ENCODE assay signal across 8 cellular contexts in the genomic region with DNA sequence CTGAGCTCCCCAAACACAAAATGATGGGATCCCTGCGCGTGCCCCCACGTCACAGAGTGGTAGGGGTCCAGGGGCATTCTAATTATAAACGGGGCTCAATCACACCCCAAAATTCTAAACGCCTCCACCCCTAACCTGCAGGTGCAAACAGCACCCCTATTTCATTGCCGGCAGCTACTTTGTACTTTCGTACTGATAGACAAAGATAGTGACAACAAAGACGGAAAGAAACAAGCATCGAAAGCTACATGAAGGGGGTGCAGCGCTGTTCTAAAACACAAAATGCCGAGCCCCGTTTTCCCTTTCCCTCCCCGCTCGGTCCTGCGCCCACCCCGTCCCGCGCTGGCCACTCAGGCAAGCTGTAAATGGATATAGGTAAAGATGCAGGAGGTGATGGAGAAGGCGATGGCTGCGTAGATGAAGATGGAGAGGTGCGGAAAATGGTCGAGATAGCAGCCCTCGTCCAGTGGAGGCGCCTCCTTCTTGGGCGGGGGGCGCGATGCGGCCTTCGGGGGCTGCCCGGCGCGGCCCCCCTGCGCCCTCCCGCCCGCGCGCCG. TPM values are rescaled to one million over a fixed set of nuclear protein-coding genes. Genes with fewer than 3 reads are reported as not detected.
DNase-seq lines count a peak whose midpoint lies in the region; ATAC-seq lines count a peak whose summit lies in the region.

No MANE protein-coding gene starts in this region.

- peaks cover 25% of the 10 kb centered on the region for H3K36me3 Mint-ChIP-seq in activated CD4-positive, alpha-beta T cell treated with anti-CD3 and anti-CD28 coated beads, Interleukin-2, amount 10 ng/mL, durations not matched to agents 24 days and 14 days (ENCODE audit: low read depth)
- H3K36me3 Mint-ChIP-seq in activated naive CD4-positive, alpha-beta T cell treated with anti-CD3 and anti-CD28 coated beads, Interleukin-2, amount 10 ng/mL, durations not matched to agents 7 days and 5 days = peaks cover 30% of the 10 kb centered on the region
- peaks cover 11% of the 10 kb centered on the region for H3K36me3 Mint-ChIP-seq in stimulated activated effector memory CD8-positive, alpha-beta T cell treated with anti-CD3 and anti-CD28 coated beads, Interleukin-12 subunit alpha, Interleukin-12 subunit beta, amount 100 ng/mL, for 72 hours

- H3K4me3 ChIP-seq in iPS-11a (ENCODE audit: low read depth, low read length) = peak overlapping the region; percentile 57

- CTCF ChIA-PET in activated naive CD4-positive, alpha-beta T cell treated with anti-CD3 and anti-CD28 coated beads, Interleukin-2, amount 10 ng/mL, durations not matched to agents 7 days and 5 days (lab: Charles Lee) = interaction anchor here (0.6 to 1.4 kb wide), 2 partner anchors 26 to 61 kb away, joined by 3 read pairs; a partner anchor contains a TSS

- peaks cover 7% of the 10 kb centered on the region for H3K4me1 Mint-ChIP-seq in activated CD4-positive, alpha-beta T cell treated with anti-CD3 and anti-CD28 coated beads, Interleukin-2, amount 10 ng/mL, durations not matched to agents 24 days and 14 days
- peaks cover 14% of the 10 kb centered on the region for H3K4me1 Mint-ChIP-seq in activated naive CD4-positive, alpha-beta T cell treated with anti-CD3 and anti-CD28 coated beads, Interleukin-2, amount 10 ng/mL, durations not matched to agents 7 days and 5 days
- peaks cover 20% of the 10 kb centered on the region for H3K4me1 Mint-ChIP-seq in stimulated activated effector memory CD8-positive, alpha-beta T cell treated with anti-CD3 and anti-CD28 coated beads, Interleukin-12 subunit alpha, Interleukin-12 subunit beta, amount 100 ng/mL, for 72 hours

- H3K9me3 Mint-ChIP-seq in activated CD4-positive, alpha-beta T cell treated with anti-CD3 and anti-CD28 coated beads, Interleukin-2, amount 10 ng/mL, durations not matched to agents 24 days and 14 days = no peaks in the 10 kb centered on the region
- no peaks in the 10 kb centered on the region for H3K9me3 Mint-ChIP-seq in activated naive CD4-positive, alpha-beta T cell treated with anti-CD3 and anti-CD28 coated beads, Interleukin-2, amount 10 ng/mL, durations not matched to agents 7 days and 5 days
- H3K9me3 Mint-ChIP-seq in stimulated activated effector memory CD8-positive, alpha-beta T cell treated with anti-CD3 and anti-CD28 coated beads, Interleukin-12 subunit alpha, Interleukin-12 subunit beta, amount 100 ng/mL, for 72 hours = no peaks in the 10 kb centered on the region

- H3K27me3 Mint-ChIP-seq in activated CD4-positive, alpha-beta T cell treated with anti-CD3 and anti-CD28 coated beads, Interleukin-2, amount 10 ng/mL, durations not matched to agents 24 days and 14 days = no peaks in the 10 kb centered on the region
- peaks cover 19% of the 10 kb centered on the region for H3K27me3 Mint-ChIP-seq in activated naive CD4-positive, alpha-beta T cell treated with anti-CD3 and anti-CD28 coated beads, Interleukin-2, amount 10 ng/mL, durations not matched to agents 7 days and 5 days

- ATAC-seq in stimulated activated effector memory CD8-positive, alpha-beta T cell treated with anti-CD3 and anti-CD28 coated beads, Interleukin-12 subunit alpha, Interleukin-12 subunit beta, amount 100 ng/mL, for 72 hours = peak; percentile 38
- ATAC-seq in HG03378 (IDR thresholded peaks at IDR 0.05; ENCODE audit: unreplicated experiment) = no peak
- no peak for ATAC-seq in GM19452 (IDR thresholded peaks at IDR 0.05; ENCODE audit: unreplicated experiment)

- DNase-seq in activated CD4-positive, alpha-beta T cell treated with anti-CD3 and anti-CD28 coated beads, Interleukin-2, amount 10 ng/mL, durations not matched to agents 24 days and 14 days = no peak
- DNase-seq in activated CD4-positive, alpha-beta T cell treated with anti-CD3 and anti-CD28 coated beads for 1 hour = no peak
- peak; percentile 22 for DNase-seq in activated naive CD4-positive, alpha-beta T cell treated with anti-CD3 and anti-CD28 coated beads, Interleukin-2, amount 10 ng/mL, durations not matched to agents 7 days and 5 days
- DNase-seq in stimulated activated effector memory CD8-positive, alpha-beta T cell treated with anti-CD3 and anti-CD28 coated beads, Interleukin-12 subunit alpha, Interleukin-12 subunit beta, amount 100 ng/mL, for 72 hours (ENCODE audit: low spot score in 2 of 2) = peak in 1 of 2 donors; percentile 5
- DNase-seq in inferior parietal cortex (ENCODE audit: extremely low spot score) = no peak

- H3K4me3 Mint-ChIP-seq in activated CD4-positive, alpha-beta T cell treated with anti-CD3 and anti-CD28 coated beads, Interleukin-2, amount 10 ng/mL, durations not matched to agents 24 days and 14 days = peak overlapping the region; percentile 88
- H3K4me3 Mint-ChIP-seq in activated naive CD4-positive, alpha-beta T cell treated with anti-CD3 and anti-CD28 coated beads, Interleukin-2, amount 10 ng/mL, durations not matched to agents 7 days and 5 days = peak overlapping the region; percentile 85
- peak overlapping the region; percentile 77 for H3K4me3 Mint-ChIP-seq in stimulated activated effector memory CD8-positive, alpha-beta T cell treated with anti-CD3 and anti-CD28 coated beads, Interleukin-12 subunit alpha, Interleukin-12 subunit beta, amount 100 ng/mL, for 72 hours

- H3K27ac Mint-ChIP-seq in activated CD4-positive, alpha-beta T cell treated with anti-CD3 and anti-CD28 coated beads, Interleukin-2, amount 10 ng/mL, durations not matched to agents 24 days and 14 days = peak overlapping the region; percentile 77
- peak overlapping the region; percentile 68 for H3K27ac Mint-ChIP-seq in activated naive CD4-positive, alpha-beta T cell treated with anti-CD3 and anti-CD28 coated beads, Interleukin-2, amount 10 ng/mL, durations not matched to agents 7 days and 5 days
- H3K27ac Mint-ChIP-seq in stimulated activated effector memory CD8-positive, alpha-beta T cell treated with anti-CD3 and anti-CD28 coated beads, Interleukin-12 subunit alpha, Interleukin-12 subunit beta, amount 100 ng/mL, for 72 hours = peak overlapping the region; percentile 17

- intact Hi-C loops in activated CD4-positive, alpha-beta T cell treated with anti-CD3 and anti-CD28 coated beads, Interleukin-2, amount 10 ng/mL, durations not matched to agents 24 days and 14 days (cut with micrococcal nuclease) = no loop called here

RNA-seq across cellular contexts. Expression of a gene that starts 14.0 kb away (rescaled TPM):
- 37.8 and 39.2 TPM in 2 replicates for total RNA-seq in activated CD4-positive, alpha-beta T cell treated with anti-CD3 and anti-CD28 coated beads, Interleukin-2, amount 10 ng/mL, durations not matched to agents 24 days and 14 days

RNA-seq across cellular contexts. Expression of a gene that starts 14.3 kb away (rescaled TPM):
- 64.3 and 69.8 TPM in 2 replicates for total RNA-seq in activated CD4-positive, alpha-beta T cell treated with anti-CD3 and anti-CD28 coated beads, Interleukin-2, amount 10 ng/mL, durations not matched to agents 24 days and 14 days

RNA-seq across cellular contexts. Expression of a gene that starts 31.5 kb away (rescaled TPM):
- 41.2 and 41.7 TPM in 2 replicates for total RNA-seq in activated CD4-positive, alpha-beta T cell treated with anti-CD3 and anti-CD28 coated beads, Interleukin-2, amount 10 ng/mL, durations not matched to agents 24 days and 14 days

Comparison
In these comparisons a context has a peak if more than half of its experiments do, and no peak if none do; other contexts are left out.
1. H3K27ac Mint-ChIP-seq: peak in every context shown above with its lines; median percentile 77 in activated CD4-positive, alpha-beta T cell treated with anti-CD3 and anti-CD28 coated beads, Interleukin-2, amount 10 ng/mL, durations not matched to agents 24 days and 14 days; 68 in activated naive CD4-positive, alpha-beta T cell treated with anti-CD3 and anti-CD28 coated beads, Interleukin-2, amount 10 ng/mL, durations not matched to agents 7 days and 5 days; 17 in stimulated activated effector memory CD8-positive, alpha-beta T cell treated with anti-CD3 and anti-CD28 coated beads, Interleukin-12 subunit alpha, Interleukin-12 subunit beta, amount 100 ng/mL, for 72 hours.